In genomic region chr7:80107278-80107677, GRCh38 we compare ENCODE assay signal across 1 cellular context.
TF ChIP-seq lines count a peak whose summit lies in the region.

No MANE protein-coding gene starts in this region.

TF ChIP-seq in SK-N-SH, 30 proteins besides CTCF, POLR2A, EP300 and RAD21 (continued from another document):
- no peak for TF ChIP-seq REST (IDR thresholded peaks at IDR 0.05; ENCODE audit: low read depth, low read length)
TF ChIP-seq in SK-N-SH: peak in this region for 0.
